Comparison of ENCODE assay signal across 8 cellular contexts in the genomic region with DNA sequence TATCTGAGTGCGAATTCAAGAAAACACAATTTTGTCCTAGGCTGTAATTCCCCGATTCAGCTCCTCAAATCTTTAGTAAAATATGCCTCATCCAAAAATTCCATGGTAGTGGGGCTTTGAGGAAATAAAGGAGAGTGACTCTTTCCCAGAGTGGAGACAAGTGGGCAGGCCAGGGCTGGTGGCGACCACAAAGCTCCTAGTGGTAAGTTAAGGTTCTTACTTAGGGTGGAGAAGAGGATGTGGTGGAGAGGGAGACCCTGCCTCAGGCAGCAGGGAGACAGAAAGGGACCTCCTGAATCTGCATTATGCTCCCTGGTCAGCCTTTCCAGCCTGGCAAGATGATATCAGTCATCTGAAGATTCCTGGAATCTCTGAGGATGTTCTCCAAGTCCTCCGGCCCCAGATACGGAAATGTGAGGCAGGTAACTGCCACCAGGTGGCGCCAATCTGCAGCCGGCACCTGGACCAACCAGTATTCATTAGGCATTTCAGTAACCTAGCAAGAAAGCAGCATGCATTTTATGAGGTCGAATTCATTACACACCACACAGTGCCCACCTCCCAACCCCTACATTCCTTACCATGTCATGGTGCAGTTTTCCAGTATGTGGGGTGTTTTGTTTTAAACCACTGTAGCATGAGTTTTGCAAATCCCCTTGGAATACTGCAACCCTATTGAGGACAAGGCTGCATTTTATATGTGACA.
DNase-seq lines count a peak whose midpoint lies in the region; ATAC-seq and TF ChIP-seq lines count a peak whose summit lies in the region.

No MANE protein-coding gene starts in this region.

- no peak overlapping the region for H2BK120ac ChIP-seq in neuronal stem cell (ENCODE audit: low read depth, low read length)

- H3K36me3 Mint-ChIP-seq in activated CD8-positive, alpha-beta memory T cell treated with anti-CD3 and anti-CD28 coated beads, Interleukin-2, amount 10 ng/mL, durations not matched to agents 7 days and 5 days: no peaks in the 10 kb centered on the region

- H3K4me2 ChIP-seq in fibroblast of lung (ENCODE audit: extremely low read depth, insufficient read depth, low read length) (peak overlapping the region; percentile 64), neuronal stem cell (ENCODE audit: insufficient read depth, low read length, poor library complexity, severe bottlenecking) (no peak overlapping the region)

- H4K20me1 ChIP-seq in fibroblast of lung (ENCODE audit: control insufficient read depth, extremely low read depth, insufficient read depth, low read length): no peaks in the 10 kb centered on the region

- H3K79me1 ChIP-seq in neuronal stem cell (ENCODE audit: low read depth, low read length): no peaks in the 10 kb centered on the region

- peak; percentile 91 to 92 for TF ChIP-seq CTCF in fibroblast of lung (conservative IDR thresholded peaks at IDR 0.05 in 1 of 2, IDR thresholded peaks at IDR 0.05 in 1 of 2; ENCODE audit: low read depth in 1 of 2, low read length in 2 of 2)
- peak; percentile 89 for TF ChIP-seq CTCF in upper lobe of right lung (IDR thresholded peaks at IDR 0.05)

- H2BK12ac ChIP-seq in neuronal stem cell (ENCODE audit: low read length): no peak overlapping the region

- no CpG with 5 or more reads among the region's 8 CpGs for WGBS in neuronal stem cell (ENCODE audit: extremely low coverage in 2 of 2, insufficient read length in 2 of 2, insufficient replicate concordance in 1 of 2), 2 donors

- H2AFZ ChIP-seq in fibroblast of lung (ENCODE audit: low read length): peak overlapping the region; percentile 51
- no peak overlapping the region for H2AFZ ChIP-seq in neuronal stem cell (ENCODE audit: low read length)

- no peak overlapping the region for H2AK5ac ChIP-seq in neuronal stem cell (ENCODE audit: low read depth, low read length)

- H3K79me2 ChIP-seq in fibroblast of lung (ENCODE audit: control insufficient read depth, insufficient read depth, low read length): no peaks in the 10 kb centered on the region

- no peak overlapping the region for H3K14ac ChIP-seq in neuronal stem cell (ENCODE audit: low read length)

- CTCF ChIA-PET in activated CD8-positive, alpha-beta memory T cell treated with anti-CD3 and anti-CD28 coated beads, Interleukin-2, amount 10 ng/mL, durations not matched to agents 7 days and 5 days (lab: Charles Lee): interaction anchor here (0.6 to 3.8 kb wide), 15 partner anchors 8 to 651 kb away, joined by 3 to 24 read pairs (median 3); no protein-coding TSS in a partner anchor

- H3K4ac ChIP-seq in neuronal stem cell (ENCODE audit: low read length): no peak overlapping the region

- no peak overlapping the region for H3K4me3 Mint-ChIP-seq in activated CD8-positive, alpha-beta memory T cell treated with anti-CD3 and anti-CD28 coated beads, Interleukin-2, amount 10 ng/mL, durations not matched to agents 7 days and 5 days

- peaks cover 4% of the 10 kb centered on the region for H3K4me1 ChIP-seq in fibroblast of lung (ENCODE audit: control insufficient read depth, extremely low read depth, insufficient read depth, low read length)
- H3K4me1 ChIP-seq in neuronal stem cell (ENCODE audit: control insufficient read depth in 2 of 2, insufficient read depth in 1 of 2, low read depth in 1 of 2, low read length in 2 of 2): peaks cover 0 to 2% of the 10 kb centered on the region in 2 donors
- H3K4me1 ChIP-seq in upper lobe of right lung: no peaks in the 10 kb centered on the region

- no peak overlapping the region for H3K27ac ChIP-seq in fibroblast of lung (ENCODE audit: insufficient read depth, low read length)
- no peak overlapping the region for H3K27ac ChIP-seq in neuronal stem cell (replicated peaks; ENCODE audit: low read length)
- no peak overlapping the region for H3K27ac ChIP-seq in upper lobe of right lung

- H2BK5ac ChIP-seq in neuronal stem cell (ENCODE audit: low read length): no peak overlapping the region

- no peak overlapping the region for H3K27ac Mint-ChIP-seq in activated CD8-positive, alpha-beta memory T cell treated with anti-CD3 and anti-CD28 coated beads, Interleukin-2, amount 10 ng/mL, durations not matched to agents 7 days and 5 days

- peaks cover 8% of the 10 kb centered on the region for H3K27me3 Mint-ChIP-seq in activated CD8-positive, alpha-beta memory T cell treated with anti-CD3 and anti-CD28 coated beads, Interleukin-2, amount 10 ng/mL, durations not matched to agents 7 days and 5 days

- no peaks in the 10 kb centered on the region for H3K27me3 ChIP-seq in fibroblast of lung (ENCODE audit: control insufficient read depth, insufficient read depth, low read length)
- H3K27me3 ChIP-seq in neuronal stem cell (ENCODE audit: control insufficient read depth in 3 of 3, insufficient read depth in 3 of 3, low read depth in 1 of 3, low read length in 3 of 3): no peaks in the 10 kb centered on the region
- no peaks in the 10 kb centered on the region for H3K27me3 ChIP-seq in upper lobe of right lung

- ATAC-seq in HG03045 (IDR thresholded peaks at IDR 0.05; ENCODE audit: unreplicated experiment) (peak; percentile 66), upper lobe of right lung (peak; percentile 85)
- ATAC-seq in activated CD8-positive, alpha-beta memory T cell treated with anti-CD3 and anti-CD28 coated beads, Interleukin-2, amount 10 ng/mL, durations not matched to agents 7 days and 5 days: no peak

- H3K9ac ChIP-seq in fibroblast of lung (ENCODE audit: insufficient read depth, low read length) (no peak overlapping the region), neuronal stem cell (ENCODE audit: low read depth, low read length, poor library complexity) (no peak overlapping the region)

- H3K36me3 ChIP-seq in fibroblast of lung (ENCODE audit: control insufficient read depth, insufficient read depth, low read length) (no peaks in the 10 kb centered on the region), neuronal stem cell (replicated peaks in 1 of 2; ENCODE audit: control insufficient read depth in 2 of 2, insufficient read depth in 2 of 2, low read length in 2 of 2) (no peaks in the 10 kb centered on the region), upper lobe of right lung (no peaks in the 10 kb centered on the region)

- intact Hi-C loops in upper lobe of right lung (cut with DNase I): no loop called here

- no peak overlapping the region for H4K8ac ChIP-seq in neuronal stem cell (ENCODE audit: low read depth, low read length)

- no peak overlapping the region for H4K91ac ChIP-seq in neuronal stem cell (ENCODE audit: low read depth, low read length, poor library complexity)

- peaks cover 23% of the 10 kb centered on the region for H3K4me1 Mint-ChIP-seq in activated CD8-positive, alpha-beta memory T cell treated with anti-CD3 and anti-CD28 coated beads, Interleukin-2, amount 10 ng/mL, durations not matched to agents 7 days and 5 days

- H3K23ac ChIP-seq in neuronal stem cell (ENCODE audit: low read depth, low read length, poor library complexity): no peak overlapping the region

- H3K9me3 Mint-ChIP-seq in activated CD8-positive, alpha-beta memory T cell treated with anti-CD3 and anti-CD28 coated beads, Interleukin-2, amount 10 ng/mL, durations not matched to agents 7 days and 5 days (ENCODE audit: low read depth): no peaks in the 10 kb centered on the region

- no peak overlapping the region for H2BK15ac ChIP-seq in neuronal stem cell (ENCODE audit: low read length)

- H3K4me3 ChIP-seq in fibroblast of lung (replicated peaks in 1 of 4; ENCODE audit: control extremely low read depth in 1 of 4, insufficient read depth in 1 of 4, low read depth in 3 of 4, low read length in 4 of 4): no peak overlapping the region
- no peak overlapping the region for H3K4me3 ChIP-seq in neuronal stem cell (ENCODE audit: low read length in 2 of 2)
- no peak overlapping the region for H3K4me3 ChIP-seq in upper lobe of right lung

- no peaks in the 10 kb centered on the region for H3K9me3 ChIP-seq in fibroblast of lung (ENCODE audit: control insufficient read depth, insufficient read depth, low read depth, low read length)
- H3K9me3 ChIP-seq in neuronal stem cell (replicated peaks in 1 of 2; ENCODE audit: control insufficient read depth in 2 of 2, insufficient read depth in 1 of 2, low read depth in 1 of 2, low read length in 2 of 2): no peaks in the 10 kb centered on the region
- H3K9me3 ChIP-seq in upper lobe of right lung: no peaks in the 10 kb centered on the region

- DNase-seq in activated gamma-delta T cell treated with Interleukin-2 at 50 U/mL for 16 hours: peak; percentile 26
- DNase-seq in activated gamma-delta T cell (lab: John Stamatoyannopoulos, UW): no peak
- peak; percentile 63 for DNase-seq in NCI-H748 (lab: John Stamatoyannopoulos, UW; ENCODE audit: unreplicated experiment)
- DNase-seq in activated CD8-positive, alpha-beta memory T cell treated with anti-CD3 and anti-CD28 coated beads, Interleukin-2, amount 10 ng/mL, durations not matched to agents 7 days and 5 days: peak; percentile 59
- DNase-seq in fibroblast of lung (ENCODE audit: low read depth in 2 of 2): peak; percentile 55 to 64
- peak; percentile 56 for DNase-seq in neuronal stem cell (ENCODE audit: low spot score)
- peak; percentile 78 for DNase-seq in upper lobe of right lung

- H3K18ac ChIP-seq in neuronal stem cell (ENCODE audit: low read length): no peak overlapping the region
